Comparison of ENCODE assay signal across 10 cellular contexts in the genomic region with DNA sequence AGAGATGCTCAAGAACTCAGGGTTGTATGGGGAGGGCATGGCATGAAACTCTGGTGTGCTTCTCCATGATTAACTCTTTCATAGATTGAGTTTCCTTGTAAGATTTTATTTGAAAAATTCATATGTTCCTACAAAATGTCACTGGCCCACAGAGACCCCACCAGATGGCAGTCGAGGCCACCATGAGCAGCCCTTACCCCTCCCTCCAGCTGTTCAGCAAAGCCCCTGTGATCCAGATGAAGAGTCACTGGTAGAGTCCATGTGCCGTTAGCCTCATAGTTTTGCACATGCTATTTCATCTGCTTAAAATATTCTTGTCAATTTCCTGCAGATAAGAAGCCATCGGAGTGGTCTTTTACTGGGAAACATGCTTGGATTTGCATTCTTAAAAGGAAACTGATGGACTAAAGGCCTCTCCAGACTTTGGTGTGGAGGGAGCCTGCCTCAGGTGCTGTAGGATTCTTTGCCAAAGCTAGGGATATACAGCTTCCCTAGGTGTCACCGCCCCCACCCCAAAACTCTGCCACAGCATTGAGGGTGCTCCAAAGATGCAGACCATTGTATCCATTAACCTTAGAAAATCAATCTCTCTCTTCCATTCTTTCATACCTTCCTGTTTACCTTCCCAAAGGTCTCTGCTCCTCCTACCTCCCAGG. TPM values are rescaled to one million over a fixed set of nuclear protein-coding genes. Genes with fewer than 3 reads are reported as not detected.
DNase-seq lines count a peak whose midpoint lies in the region; ATAC-seq, FAIRE-seq and TF ChIP-seq lines count a peak whose summit lies in the region.
"Had no signal": no experiment of that assay in that cellular context is flagged by ENCODE, and none has a peak within 500 bp of the region (broad histone marks: within the 10 kb centered on the region; RNA-seq: fewer than 3 reads in every experiment).

No MANE protein-coding gene starts in this region.

- no peak overlapping the region for H3K4me3 Mint-ChIP-seq in immature natural killer cell

- H3K4me3 ChIP-seq in PC-3 (ENCODE audit: low read length) = no peak overlapping the region
- H3K4me3 ChIP-seq in small intestine (ENCODE audit: low read depth in 1 of 2, low read length in 2 of 2) = no peak overlapping the region

- H2AFZ ChIP-seq in PC-3 (ENCODE audit: low read length) = no peak overlapping the region

- CTCF ChIA-PET in PC-3 (lab: Charles Lee) = no interaction called here

- POLR2A ChIA-PET in PC-3 (lab: Charles Lee; ENCODE audit: unreplicated experiment) = no interaction called here

- H3K27me3 ChIP-seq in PC-3 (ENCODE audit: low read length) = no peaks in the 10 kb centered on the region
- H3K27me3 ChIP-seq in small intestine (ENCODE audit: control insufficient read depth in 2 of 2, insufficient read depth in 2 of 2, low read length in 2 of 2) = no peaks in the 10 kb centered on the region

- H3K4me2 ChIP-seq in PC-3 (ENCODE audit: low read length) = no peak overlapping the region

- ATAC-seq in GM21723 (IDR thresholded peaks at IDR 0.05; ENCODE audit: unreplicated experiment) (peak; percentile 65), PC-3 (no peak), GM19397 (IDR thresholded peaks at IDR 0.05; ENCODE audit: unreplicated experiment) (no peak)

- H3K9ac ChIP-seq in PC-3 (ENCODE audit: low read length) = no peak overlapping the region

- FAIRE-seq in small intestine (lab: Jason Lieb, UNC) = no peak
- FAIRE-seq: GM18507 had no signal

- H3K36me3 Mint-ChIP-seq in immature natural killer cell = no peaks in the 10 kb centered on the region

- TF ChIP-seq CTCF in C4-2B (conservative IDR thresholded peaks at IDR 0.05) (peak; percentile 19; the same call in 1 of the 2 replicates), PC-3 (conservative IDR thresholded peaks at IDR 0.05; ENCODE audit: low read depth, low read length) (peak; percentile 58)

- no peaks in the 10 kb centered on the region for H3K79me2 ChIP-seq in PC-3 (ENCODE audit: low read length)

- H3K36me3 ChIP-seq in PC-3 (ENCODE audit: low read depth, low read length) (no peaks in the 10 kb centered on the region), small intestine (ENCODE audit: control insufficient read depth in 2 of 2, insufficient read depth in 2 of 2, low read length in 2 of 2) (no peaks in the 10 kb centered on the region)

- H3K9me3 Mint-ChIP-seq in immature natural killer cell = peaks cover 0 to under 1% (median 0%) of the 10 kb centered on the region in 6 donors

- no TSS peak for BruUV-seq in PC-3 (replicated peaks; lab: Mats Ljungman, UMichigan)

- no peak overlapping the region for H3K27ac ChIP-seq in C4-2B
- no peak overlapping the region for H3K27ac ChIP-seq in PC-3 (ENCODE audit: low read length)
- no peak overlapping the region for H3K27ac ChIP-seq in small intestine (ENCODE audit: low read depth in 1 of 2, low read length in 1 of 2)
- H3K27ac ChIP-seq: epithelial cell of prostate had no signal

- H3K9me2 ChIP-seq in PC-3 (replicated peaks; ENCODE audit: low read length) = no peaks in the 10 kb centered on the region

- no peaks in the 10 kb centered on the region for H3F3A ChIP-seq in PC-3 (ENCODE audit: low read length, unreplicated experiment)

- intact Hi-C loops in PC-3 (cut with micrococcal nuclease) = loop anchor here (1.0 to 5.0 kb wide), 2 partner anchors 55 to 235 kb away; no protein-coding TSS in a partner anchor

- no peaks in the 10 kb centered on the region for H4K20me1 ChIP-seq in PC-3 (ENCODE audit: low read length)

- 38 to 42% (median 42%) methylated on average over 4 of the region's 4 CpGs for WGBS in small intestine, 3 donors

- no peaks in the 10 kb centered on the region for H3K4me1 Mint-ChIP-seq in immature natural killer cell

- peaks cover 0 to 5% (median 2%) of the 10 kb centered on the region in 3 donors for H3K27me3 Mint-ChIP-seq in immature natural killer cell (ENCODE audit: low read depth in 3 of 3)

- H3K4me1 ChIP-seq in PC-3 (ENCODE audit: insufficient read depth, low read length) = peaks cover 3% of the 10 kb centered on the region; the same call in 1 of the 2 replicates
- no peaks in the 10 kb centered on the region for H3K4me1 ChIP-seq in small intestine (ENCODE audit: control insufficient read depth in 2 of 2, insufficient read depth in 1 of 2, low read depth in 1 of 2, low read length in 1 of 2)

- no peak overlapping the region for H3K27ac Mint-ChIP-seq in immature natural killer cell

- H3K9me3 ChIP-seq in PC-3 (ENCODE audit: low read length) = no peaks in the 10 kb centered on the region
- H3K9me3 ChIP-seq in small intestine (ENCODE audit: control insufficient read depth, low read depth) = no peaks in the 10 kb centered on the region

- peak; percentile 24 for DNase-seq in PC-3
- DNase-seq in germinal center (ENCODE audit: low spot score) = peak; percentile 20
- DNase-seq in effector CD8-positive, alpha-beta T cell (lab: John Stamatoyannopoulos, UW) = no peak
- DNase-seq in immature natural killer cell = no peak
- no peak for DNase-seq in small intestine

RNA-seq across cellular contexts. Expression of a gene that starts 18.8 kb away (rescaled TPM):
- 0.81 and 2.4 TPM in 2 replicates for total RNA-seq in PC-3 (2014; rRNA removed)
- polyA plus RNA-seq in immature natural killer cell (not detected), small intestine (under 1 TPM in 2 of 3 donors, not detected in 1; 0.21 to 0.22 TPM)

Comparison
In these comparisons a context has a peak if more than half of its experiments do, and no peak if none do; other contexts are left out.
1. DNase-seq: peak in PC-3 (single experiment) and germinal center (single experiment); none in effector CD8-positive, alpha-beta T cell (single experiment), immature natural killer cell (0 of 3) and small intestine (single experiment).